Comparison of ENCODE assay signal across 8 cellular contexts in the genomic region with DNA sequence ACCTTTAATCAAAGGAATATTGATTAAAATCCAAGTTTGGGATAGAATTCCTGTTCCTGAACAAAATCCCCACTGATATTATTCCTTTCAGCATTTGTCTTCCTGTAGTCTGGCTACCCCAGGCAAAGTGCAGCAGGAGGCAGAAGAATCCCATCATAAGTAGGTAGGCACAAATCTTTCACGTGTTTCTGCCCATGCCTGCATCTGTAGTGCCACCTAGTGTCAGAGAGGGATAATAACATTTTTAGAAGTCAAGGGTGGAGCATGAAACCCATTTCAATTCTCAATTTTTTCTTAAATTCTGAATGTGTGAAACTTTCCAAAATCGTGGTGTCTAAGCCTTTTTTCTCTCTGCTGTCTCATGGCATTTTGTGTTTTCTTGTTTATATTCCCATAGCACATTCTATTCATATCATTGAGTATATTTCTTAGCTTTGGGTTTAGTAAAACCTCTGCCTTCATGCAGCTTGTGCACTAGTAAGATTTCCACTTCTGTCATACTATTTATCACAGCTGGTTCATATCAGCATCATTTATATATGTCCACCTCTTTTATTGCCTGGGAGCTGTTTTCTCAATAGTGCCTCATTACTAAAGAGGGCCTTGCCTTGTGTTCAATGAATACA. TPM values are rescaled to one million over a fixed set of nuclear protein-coding genes. Genes with fewer than 3 reads are reported as not detected.
DNase-seq lines count a peak whose midpoint lies in the region; ATAC-seq and TF ChIP-seq lines count a peak whose summit lies in the region.

No MANE protein-coding gene starts in this region.

- ATAC-seq in GM18508 (IDR thresholded peaks at IDR 0.05; ENCODE audit: insufficient read depth, unreplicated experiment) (peak; percentile 51), HG02973 (IDR thresholded peaks at IDR 0.05; ENCODE audit: unreplicated experiment) (peak; percentile 82)

- WGBS in tibial nerve, 2 donors = 0 to 1% methylated on average over 2 of the region's 2 CpGs

- DNase-seq in BE2C = peak; percentile 65
- DNase-seq in NCI-H1930 (lab: John Stamatoyannopoulos, UW) = peak; percentile 65 to 76
- peak; percentile 14 for DNase-seq in T1000 (lab: John Stamatoyannopoulos, UW)
- peak; percentile 42 to 69 for DNase-seq in dermis microvascular lymphatic vessel endothelial cell (ENCODE audit: low read depth in 2 of 2)
- DNase-seq in medulla oblongata (ENCODE audit: extremely low spot score) = peak; percentile 79
- DNase-seq in tibial nerve (ENCODE audit: low spot score in 2 of 2) = peak in 1 of 2 donors; percentile 24

- H3K4me1 ChIP-seq in BE2C = peaks cover 1% of the 10 kb centered on the region; the same call in 1 of the 2 replicates
- peaks cover 0 to under 1% (median 0%) of the 10 kb centered on the region in 4 donors for H3K4me1 ChIP-seq in tibial nerve

- no peaks in the 10 kb centered on the region for H3K9me3 ChIP-seq in BE2C
- H3K9me3 ChIP-seq in tibial nerve = no peaks in the 10 kb centered on the region

- no peak overlapping the region for H3K27ac ChIP-seq in tibial nerve

- peak in 1 of 2 donors; percentile 46 for TF ChIP-seq EP300 in tibial nerve (IDR thresholded peaks at IDR 0.05)

- H3K4me3 ChIP-seq in BE2C (ENCODE audit: low read depth, low read length) = no peak overlapping the region
- H3K4me3 ChIP-seq in tibial nerve = no peak overlapping the region

- TF ChIP-seq CTCF in BE2C (IDR thresholded peaks at IDR 0.05; ENCODE audit: low read depth, low read length) (peak; percentile 98), tibial nerve (IDR thresholded peaks at IDR 0.05) (peak; percentile 75 to 86 (median 81))

- H3K27me3 ChIP-seq in BE2C (no peaks in the 10 kb centered on the region), tibial nerve (no peaks in the 10 kb centered on the region)

- no peak for TF ChIP-seq POLR2A in tibial nerve (IDR thresholded peaks at IDR 0.05)

- H3K36me3 ChIP-seq in BE2C (no peaks in the 10 kb centered on the region), tibial nerve (no peaks in the 10 kb centered on the region)

RNA-seq across cellular contexts. Expression of a gene that starts 47.8 kb away (rescaled TPM):
- polyA plus RNA-seq in BE2C (2012; ENCODE audit: insufficient read depth, insufficient read length, low read depth) = 94.2 TPM
- total RNA-seq in dermis microvascular lymphatic vessel endothelial cell (not detected in 2 replicates), tibial nerve (10 to 100 TPM; 25.5 to 42.8 (median 31.5) TPM)

RNA-seq across cellular contexts. Expression of a gene that starts 53.3 kb away (rescaled TPM):
- 72.5 TPM for polyA plus RNA-seq in BE2C (2012; ENCODE audit: insufficient read depth, insufficient read length, low read depth)
- under 0.01 TPM in 1 of 2 replicates, not detected in the other for total RNA-seq in dermis microvascular lymphatic vessel endothelial cell
- total RNA-seq in tibial nerve = 1 to 10 TPM; 1.3 to 5.1 (median 2.0) TPM

Comparison
In these comparisons a context has a peak if more than half of its experiments do, and no peak if none do; other contexts are left out.
1. RNA of a gene that starts 47.8 kb away (total RNA-seq): 25.5 to 42.8 TPM in tibial nerve; not detected in dermis microvascular lymphatic vessel endothelial cell; every median in the first group is over 10 times any median in the second.